18 cellular contexts compared by ENCODE assay signal in the genomic region with DNA sequence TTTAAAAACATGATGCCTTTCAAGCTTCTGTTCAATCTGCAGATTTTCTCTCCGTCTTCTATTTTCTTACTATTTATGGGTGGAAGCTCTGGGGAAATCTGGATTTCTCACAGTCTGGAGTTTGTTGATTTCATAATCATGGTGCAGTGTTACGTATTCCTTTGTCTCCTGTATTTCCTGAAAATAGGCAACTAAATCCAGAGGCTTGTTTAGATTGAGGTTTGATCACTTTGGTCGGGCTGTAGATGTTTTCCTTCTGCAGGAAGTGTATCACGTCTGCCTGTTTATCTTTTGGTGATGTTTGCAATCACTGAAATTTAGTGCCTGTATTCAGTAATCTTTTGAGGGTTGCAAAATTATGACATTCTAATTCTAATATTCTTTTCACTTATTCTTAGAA.
DNase-seq lines count a peak whose midpoint lies in the region; ATAC-seq, FAIRE-seq and TF ChIP-seq lines count a peak whose summit lies in the region.
"Had no signal": no experiment of that assay in that cellular context is flagged by ENCODE, and none has a peak within 500 bp of the region (broad histone marks: within the 10 kb centered on the region; RNA-seq: fewer than 3 reads in every experiment).

No MANE protein-coding gene starts in this region.

- H2AK5ac ChIP-seq in mesenchymal stem cell (ENCODE audit: low read length, severe bottlenecking): no peak overlapping the region

- TF ChIP-seq EP300 in tibial nerve (IDR thresholded peaks at IDR 0.05): no peak

- FAIRE-seq in endothelial cell of umbilical vein (lab: Jason Lieb, UNC): peak; percentile 31
- FAIRE-seq: HTR-8/SVneo had no signal

- H2BK5ac ChIP-seq in mesenchymal stem cell (ENCODE audit: low read depth, low read length, poor library complexity, severe bottlenecking): no peak overlapping the region

- H3K4me1 ChIP-seq in endothelial cell of umbilical vein (ENCODE audit: control insufficient read depth, extremely low read depth, insufficient read depth, low read length) (no peaks in the 10 kb centered on the region), mesenchymal stem cell (ENCODE audit: control insufficient read depth, insufficient read depth, low read depth, low read length) (no peaks in the 10 kb centered on the region), right atrium auricular region (no peaks in the 10 kb centered on the region), tibial nerve (no peaks in the 10 kb centered on the region), osteoblast (ENCODE audit: insufficient read depth, low read length) (no peaks in the 10 kb centered on the region)
- H3K4me1 ChIP-seq: BLaER1 treated with 17β-estradiol and CSF1 and Interleukin-3, amounts not matched to agents 10 nM and 100 nM had no signal

- no peaks in the 10 kb centered on the region for H3K79me1 ChIP-seq in mesenchymal stem cell (replicated peaks; ENCODE audit: low read length, poor library complexity, severe bottlenecking)

- H3K9ac ChIP-seq in SK-N-MC (ENCODE audit: insufficient read length) (no peak overlapping the region), endothelial cell of umbilical vein (replicated peaks; ENCODE audit: extremely low read depth, insufficient read depth, low read length) (no peak overlapping the region), mesenchymal stem cell (ENCODE audit: low read length) (no peak overlapping the region)
- H3K9ac ChIP-seq: BLaER1 treated with 17β-estradiol and CSF1 and Interleukin-3, amounts not matched to agents 10 nM and 100 nM had no signal

- H3K4me3 ChIP-seq in SK-N-MC: 0 out of 2 replicates have a peak overlapping the region, but pooled peaks have one; percentile 15
- no peak overlapping the region for H3K4me3 ChIP-seq in endothelial cell of umbilical vein (replicated peaks in 1 of 3; ENCODE audit: insufficient read depth in 1 of 3, low read depth in 1 of 3, low read length in 3 of 3)
- no peak overlapping the region for H3K4me3 ChIP-seq in mesenchymal stem cell (ENCODE audit: insufficient read depth in 1 of 2, low read depth in 1 of 2, low read length in 2 of 2)
- H3K4me3 ChIP-seq in right atrium auricular region: no peak overlapping the region
- no peak overlapping the region for H3K4me3 ChIP-seq in tibial nerve
- H3K4me3 ChIP-seq in osteoblast (ENCODE audit: insufficient read depth, low read length): no peak overlapping the region
- H3K4me3 ChIP-seq: BLaER1 treated with 17β-estradiol and CSF1 and Interleukin-3, amounts not matched to agents 10 nM and 100 nM; GM23338 had no signal

- POLR2A ChIA-PET in endothelial cell of umbilical vein (lab: Charles Lee): no interaction called here

- H3K27me3 ChIP-seq in endothelial cell of umbilical vein (ENCODE audit: control insufficient read depth in 2 of 2, insufficient read depth in 2 of 2, low read length in 2 of 2) (no peaks in the 10 kb centered on the region), mesenchymal stem cell (ENCODE audit: control insufficient read depth in 1 of 2, insufficient read depth in 1 of 2, low read length in 2 of 2) (no peaks in the 10 kb centered on the region), right atrium auricular region (no peaks in the 10 kb centered on the region), tibial nerve (no peaks in the 10 kb centered on the region), osteoblast (ENCODE audit: insufficient read depth, low read length) (no peaks in the 10 kb centered on the region)
- H3K27me3 ChIP-seq: BLaER1 treated with 17β-estradiol and CSF1 and Interleukin-3, amounts not matched to agents 10 nM and 100 nM had no signal

- no peak for ATAC-seq in SK-N-SH treated with all-trans-retinoic acid at 6 μM for 48 hours
- ATAC-seq: CD8-positive, alpha-beta T cell; GM23338; HCT116 had no signal

- dilution Hi-C loops in endothelial cell of umbilical vein (cut with MboI; ENCODE audit: extremely low pct_ligation_motif_present, low sequenced_read_pairs): no loop called here

- intact Hi-C loops in endothelial cell of umbilical vein (cut with micrococcal nuclease): no loop called here

- BruUV-seq in endothelial cell of umbilical vein (replicated peaks; lab: Mats Ljungman, UMichigan): no TSS peak

- H2AFZ ChIP-seq in endothelial cell of umbilical vein (ENCODE audit: low read depth, low read length) (no peak overlapping the region), mesenchymal stem cell (ENCODE audit: low read depth, low read length) (no peak overlapping the region), osteoblast (ENCODE audit: low read length) (no peak overlapping the region)
- H2AFZ ChIP-seq: GM23338 had no signal

- H3K27ac ChIP-seq in SK-N-MC (no peak overlapping the region), endothelial cell of umbilical vein (ENCODE audit: insufficient read depth, low read depth, low read length) (no peak overlapping the region), mesenchymal stem cell (ENCODE audit: low read length, poor library complexity, severe bottlenecking) (no peak overlapping the region), right atrium auricular region (no peak overlapping the region), tibial nerve (no peak overlapping the region), osteoblast (ENCODE audit: low read depth, low read length) (no peak overlapping the region)
- H3K27ac ChIP-seq: BLaER1 treated with 17β-estradiol and CSF1 and Interleukin-3, amounts not matched to agents 10 nM and 100 nM had no signal

- CTCF ChIA-PET in endothelial cell of umbilical vein (lab: Charles Lee): no interaction called here

- H4K91ac ChIP-seq in mesenchymal stem cell (ENCODE audit: low read length): no peak overlapping the region

- no peak for TF ChIP-seq CTCF in endothelial cell of umbilical vein (IDR thresholded peaks at IDR 0.05; ENCODE audit: extremely low read depth in 1 of 2, insufficient read depth in 1 of 2, low read depth in 1 of 2, low read length in 2 of 2)
- no peak for TF ChIP-seq CTCF in right atrium auricular region (IDR thresholded peaks at IDR 0.05)
- TF ChIP-seq CTCF in tibial nerve (IDR thresholded peaks at IDR 0.05): no peak
- TF ChIP-seq CTCF in osteoblast (IDR thresholded peaks at IDR 0.05; ENCODE audit: extremely low read depth, low read depth, low read length): no peak

- H4K8ac ChIP-seq in mesenchymal stem cell (ENCODE audit: low read length): no peak overlapping the region

- no peak overlapping the region for H3K14ac ChIP-seq in mesenchymal stem cell (ENCODE audit: low read length in 2 of 2)

- H3K9me1 ChIP-seq in endothelial cell of umbilical vein (replicated peaks; ENCODE audit: control insufficient read depth, extremely low read depth, insufficient read depth, low read length): no peaks in the 10 kb centered on the region

- H3K18ac ChIP-seq in mesenchymal stem cell (ENCODE audit: low read depth in 1 of 2, low read length in 2 of 2): no peak overlapping the region

- no peaks in the 10 kb centered on the region for H3K79me2 ChIP-seq in endothelial cell of umbilical vein (ENCODE audit: control insufficient read depth, insufficient read depth, low read length)
- H3K79me2 ChIP-seq in osteoblast (ENCODE audit: insufficient read depth, low read length): no peaks in the 10 kb centered on the region

- H2BK15ac ChIP-seq in mesenchymal stem cell (ENCODE audit: low read depth, poor library complexity, severe bottlenecking): no peak overlapping the region

- DNase-seq in H4 (ENCODE audit: low spot score) (peak; percentile 82), SK-N-MC (ENCODE audit: low read depth, low spot score) (no peak), endothelial cell of umbilical vein (ENCODE audit: low read depth, low spot score) (peak; percentile 5), mesenchymal stem cell (peak; percentile 83), right atrium auricular region (ENCODE audit: low spot score) (no peak), tibial nerve (ENCODE audit: low spot score in 2 of 2) (no peak), osteoblast (ENCODE audit: insufficient read length, low spot score, missing footprints) (no peak)
- DNase-seq: Calu3; CD8-positive, alpha-beta T cell; DMS79 treated with DMSO at 0.1 percent for 48 hours; GF-D8; H7; HFFc6 had no signal

- H3K36me3 ChIP-seq in SK-N-MC (ENCODE audit: insufficient read depth, low read length): no peaks in the 10 kb centered on the region
- H3K36me3 ChIP-seq in endothelial cell of umbilical vein (ENCODE audit: control insufficient read depth in 2 of 2, extremely low read depth in 1 of 2, insufficient read depth in 2 of 2, low read length in 2 of 2): no peaks in the 10 kb centered on the region
- H3K36me3 ChIP-seq in mesenchymal stem cell (ENCODE audit: control insufficient read depth in 1 of 2, insufficient read depth in 2 of 2, low read depth in 1 of 2, low read length in 2 of 2): no peaks in the 10 kb centered on the region
- H3K36me3 ChIP-seq in right atrium auricular region: no peaks in the 10 kb centered on the region
- H3K36me3 ChIP-seq in tibial nerve: no peaks in the 10 kb centered on the region
- H3K36me3 ChIP-seq in osteoblast (ENCODE audit: insufficient read depth, low read length): no peaks in the 10 kb centered on the region
- H3K36me3 ChIP-seq: BLaER1 treated with 17β-estradiol and CSF1 and Interleukin-3, amounts not matched to agents 10 nM and 100 nM had no signal

- 4% methylated on average over 3 of the region's 4 CpGs for WGBS in mesenchymal stem cell
- 41 to 50% methylated on average over 4 of the region's 4 CpGs for WGBS in tibial nerve, 2 donors

- H2BK120ac ChIP-seq in mesenchymal stem cell (ENCODE audit: low read depth, low read length): no peak overlapping the region

- H3K4me2 ChIP-seq in endothelial cell of umbilical vein (ENCODE audit: insufficient read depth, low read length) (no peak overlapping the region), mesenchymal stem cell (ENCODE audit: low read length, poor library complexity, severe bottlenecking) (no peak overlapping the region), osteoblast (ENCODE audit: insufficient read depth, low read length) (no peak overlapping the region)
- H3K4me2 ChIP-seq: BLaER1 treated with 17β-estradiol and CSF1 and Interleukin-3, amounts not matched to agents 10 nM and 100 nM; GM23338 had no signal

- H3K23ac ChIP-seq in mesenchymal stem cell (ENCODE audit: low read length in 2 of 2): no peak overlapping the region

- no peak overlapping the region for H2BK12ac ChIP-seq in mesenchymal stem cell (ENCODE audit: low read length in 2 of 2)

- TF ChIP-seq POLR2A in endothelial cell of umbilical vein (IDR thresholded peaks at IDR 0.05; ENCODE audit: low read depth, low read length) (no peak), tibial nerve (IDR thresholded peaks at IDR 0.05) (no peak)

- H4K20me1 ChIP-seq in endothelial cell of umbilical vein (replicated peaks; ENCODE audit: control insufficient read depth, extremely low read depth, insufficient read depth, low read length) (no peaks in the 10 kb centered on the region), osteoblast (ENCODE audit: insufficient read depth, low read length) (no peaks in the 10 kb centered on the region)
- H4K20me1 ChIP-seq: BLaER1 treated with 17β-estradiol and CSF1 and Interleukin-3, amounts not matched to agents 10 nM and 100 nM had no signal

- no peak overlapping the region for H3K4ac ChIP-seq in mesenchymal stem cell (ENCODE audit: low read depth in 1 of 2, low read length in 2 of 2)

- no peaks in the 10 kb centered on the region for H3K9me3 ChIP-seq in SK-N-MC (ENCODE audit: low read depth, low read length)
- H3K9me3 ChIP-seq in endothelial cell of umbilical vein (replicated peaks; ENCODE audit: control insufficient read depth, insufficient read depth, low read length): no peaks in the 10 kb centered on the region
- no peaks in the 10 kb centered on the region for H3K9me3 ChIP-seq in mesenchymal stem cell (ENCODE audit: control insufficient read depth, low read length)
- no peaks in the 10 kb centered on the region for H3K9me3 ChIP-seq in right atrium auricular region
- no peaks in the 10 kb centered on the region for H3K9me3 ChIP-seq in tibial nerve
- H3K9me3 ChIP-seq in osteoblast (ENCODE audit: low read depth, low read length): no peaks in the 10 kb centered on the region
- H3K9me3 ChIP-seq: BLaER1 treated with 17β-estradiol and CSF1 and Interleukin-3, amounts not matched to agents 10 nM and 100 nM had no signal

Comparison
In these comparisons a context has a peak if more than half of its experiments do, and no peak if none do; other contexts are left out.
1. DNase-seq: peak in H4 (single experiment), endothelial cell of umbilical vein (single experiment) and mesenchymal stem cell (single experiment); none in SK-N-MC (single experiment), right atrium auricular region (single experiment), tibial nerve (0 of 2) and osteoblast (single experiment).